ENCODE assay signal across 21 cellular contexts in genomic region chr6:11802886-11803595, GRCh38. TPM values are rescaled to one million over a fixed set of nuclear protein-coding genes. Genes with fewer than 3 reads are reported as not detected.
"Had no signal": no experiment of that assay in that cellular context is flagged by ENCODE, and none has a peak within 500 bp of the region (broad histone marks: within the 10 kb centered on the region; RNA-seq: fewer than 3 reads in every experiment).

No MANE protein-coding gene starts in this region.

- H3K9me3 ChIP-seq: body of pancreas, psoas muscle, testis, vagina had no signal

- H3K4me2 ChIP-seq: neural progenitor cell had no signal

- H3K4me1 ChIP-seq: body of pancreas, psoas muscle, testis had no signal

- H3K9ac ChIP-seq: neural progenitor cell had no signal

- H3K4me3 ChIP-seq: body of pancreas, lung, neural progenitor cell, psoas muscle, testis, vagina had no signal

- H3K4me1 Mint-ChIP-seq: activated B cell treated with CpG ODN at 0.5 μM for 24 hours, naive B cell had no signal

- H3K36me3 ChIP-seq: neural progenitor cell, vagina had no signal

- H3K36me3 Mint-ChIP-seq: activated naive CD8-positive, alpha-beta T cell treated with anti-CD3 and anti-CD28 coated beads, Interleukin-2, amount 10 ng/mL, durations not matched to agents 7 days and 5 days; naive B cell; neural progenitor cell; stimulated activated memory B cell treated with anti-CD40 and anti-IgM and Interleukin-4, amounts not matched to agents 10 μg/mL and 1 μg/mL and 100 μg/mL, for 72 hours had no signal

- DNase-seq: activated B cell treated with CpG ODN at 0.5 μM for 24 hours; activated CD4-positive, alpha-beta T cell treated with anti-CD3 and anti-CD28 coated beads for 4 hours; activated CD8-positive, alpha-beta T cell treated with anti-CD3 and anti-CD28 coated beads for 36 hours; activated naive CD4-positive, alpha-beta T cell treated with Interleukin-2 at 50 U/mL for 16 hours; activated naive CD8-positive, alpha-beta T cell treated with anti-CD3 and anti-CD28 coated beads, Interleukin-2, amount 10 ng/mL, durations not matched to agents 7 days and 5 days; activated T-cell treated with anti-CD3 and anti-CD28 coated beads, Interleukin-2, amount 50 U/mL, for 24 hours; amygdala; body of pancreas; foreskin fibroblast; naive B cell; psoas muscle; stimulated activated CD4-positive, alpha-beta T cell treated with anti-CD3 and anti-CD28 coated beads, Interleukin-4, amount 100 ng/mL, for 4 hours; testis had no signal

- H3K27ac Mint-ChIP-seq: activated B cell treated with CpG ODN at 0.5 μM for 24 hours; activated CD8-positive, alpha-beta T cell treated with anti-CD3 and anti-CD28 coated beads for 36 hours; activated naive CD8-positive, alpha-beta T cell treated with anti-CD3 and anti-CD28 coated beads, Interleukin-2, amount 10 ng/mL, durations not matched to agents 7 days and 5 days; activated T-cell treated with anti-CD3 and anti-CD28 coated beads, Interleukin-2, amount 50 U/mL, for 24 hours; activated T-helper 2 cell treated with anti-CD3 and anti-CD28 coated beads, Interferon-gamma antibody, Interleukin-2, Interleukin-4, amounts not matched to agents 10 μg/mL and 5 μg/mL and 100 μg/mL, durations not matched to agents 14 hours and 24 hours and 36 hours; naive B cell; stimulated activated memory B cell treated with anti-CD40 and anti-IgM and Interleukin-4, amounts not matched to agents 10 μg/mL and 1 μg/mL and 100 μg/mL, for 72 hours; T-helper 2 cell treated with Interferon-gamma antibody and Interleukin-4, amounts not matched to agents 5 μg/mL and 100 μg/mL, for 36 hours had no signal

- H3K9me3 Mint-ChIP-seq: activated B cell treated with CpG ODN at 0.5 μM for 24 hours; activated CD8-positive, alpha-beta T cell treated with anti-CD3 and anti-CD28 coated beads for 36 hours; activated naive CD8-positive, alpha-beta T cell treated with anti-CD3 and anti-CD28 coated beads, Interleukin-2, amount 10 ng/mL, durations not matched to agents 7 days and 5 days; activated T-cell treated with anti-CD3 and anti-CD28 coated beads, Interleukin-2, amount 50 U/mL, for 24 hours; activated T-helper 2 cell treated with anti-CD3 and anti-CD28 coated beads, Interferon-gamma antibody, Interleukin-2, Interleukin-4, amounts not matched to agents 10 μg/mL and 5 μg/mL and 100 μg/mL, durations not matched to agents 14 hours and 24 hours and 36 hours; naive B cell; neural progenitor cell; stimulated activated memory B cell treated with anti-CD40 and anti-IgM and Interleukin-4, amounts not matched to agents 10 μg/mL and 1 μg/mL and 100 μg/mL, for 72 hours; T-helper 2 cell treated with Interferon-gamma antibody and Interleukin-4, amounts not matched to agents 5 μg/mL and 100 μg/mL, for 36 hours had no signal

- H3K27me3 Mint-ChIP-seq: activated CD8-positive, alpha-beta T cell treated with anti-CD3 and anti-CD28 coated beads for 36 hours had no signal

- H3K27ac ChIP-seq: body of pancreas, neural progenitor cell, psoas muscle, testis, vagina had no signal

- H3K27me3 ChIP-seq: body of pancreas, neural progenitor cell, testis, vagina had no signal

- H2AFZ ChIP-seq: neural progenitor cell had no signal

- H3K4me3 Mint-ChIP-seq: activated B cell treated with CpG ODN at 0.5 μM for 24 hours; activated CD8-positive, alpha-beta T cell treated with anti-CD3 and anti-CD28 coated beads for 36 hours; activated naive CD8-positive, alpha-beta T cell treated with anti-CD3 and anti-CD28 coated beads, Interleukin-2, amount 10 ng/mL, durations not matched to agents 7 days and 5 days; activated T-cell treated with anti-CD3 and anti-CD28 coated beads, Interleukin-2, amount 50 U/mL, for 24 hours; naive B cell; neural progenitor cell; stimulated activated memory B cell treated with anti-CD40 and anti-IgM and Interleukin-4, amounts not matched to agents 10 μg/mL and 1 μg/mL and 100 μg/mL, for 72 hours; T-helper 2 cell treated with Interferon-gamma antibody and Interleukin-4, amounts not matched to agents 5 μg/mL and 100 μg/mL, for 36 hours had no signal

RNA-seq across cellular contexts. Expression of gene ADTRP, which starts 24.4 kb away (rescaled TPM):
- total RNA-seq: body of pancreas, cardiac septum, osteocyte, psoas muscle, vagina had no signal
